ENCODE assay signal across 8 cellular contexts in the genomic region with DNA sequence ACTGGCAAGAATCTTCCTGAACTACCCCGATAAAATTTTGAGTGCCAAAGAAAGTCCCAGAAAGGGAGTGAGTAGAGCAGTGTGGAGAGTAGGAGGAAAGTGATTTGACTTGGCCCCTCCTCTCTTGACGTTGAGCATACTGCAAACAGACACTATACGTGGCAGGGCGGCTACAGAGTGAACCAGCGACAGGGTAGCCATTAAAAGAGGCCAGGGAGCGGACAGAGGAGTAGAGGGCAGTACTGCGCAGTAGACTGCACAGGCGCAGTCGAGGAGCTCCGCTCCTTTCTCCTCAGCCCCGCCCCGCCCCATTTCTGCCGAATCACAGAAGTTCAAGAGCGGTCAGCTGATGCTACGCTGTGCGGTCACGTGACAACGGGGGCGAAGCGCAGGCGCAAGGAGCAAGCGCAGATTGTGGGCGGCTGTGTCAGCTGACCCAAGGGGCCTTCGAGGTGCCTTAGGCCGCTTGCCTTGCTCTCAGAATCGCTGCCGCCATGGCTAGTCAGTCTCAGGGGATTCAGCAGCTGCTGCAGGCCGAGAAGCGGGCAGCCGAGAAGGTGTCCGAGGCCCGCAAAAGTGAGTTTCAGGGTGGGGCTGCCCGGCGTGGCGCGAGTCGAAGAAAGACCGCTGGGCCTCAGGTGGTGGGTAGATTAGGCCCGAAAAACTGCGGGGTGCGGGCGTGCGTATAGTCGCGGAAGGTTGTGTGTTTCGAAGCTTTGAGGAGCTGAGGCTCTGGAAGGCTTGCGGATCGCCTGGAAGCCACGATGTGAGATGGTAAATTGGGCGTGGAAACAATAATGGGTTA. TPM values are rescaled to one million over a fixed set of nuclear protein-coding genes. Genes with fewer than 3 reads are reported as not detected.
DNase-seq lines count a peak whose midpoint lies in the region; ATAC-seq and TF ChIP-seq lines count a peak whose summit lies in the region.

A gene with protein sequence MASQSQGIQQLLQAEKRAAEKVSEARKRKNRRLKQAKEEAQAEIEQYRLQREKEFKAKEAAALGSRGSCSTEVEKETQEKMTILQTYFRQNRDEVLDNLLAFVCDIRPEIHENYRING (plus strand): TSS at position 425 of the 805 bp plus-strand sequence. CDS start 70 bp downstream, at position 495.

- peak within 1 kb of the TSS; percentile 99 for H3K4me3 Mint-ChIP-seq in activated naive CD8-positive, alpha-beta T cell
- peak within 1 kb of the TSS; percentile 98 for H3K4me3 Mint-ChIP-seq in glutamatergic neuron (ENCODE audit: unreplicated experiment)

- peaks cover 45% of the 10 kb centered on the region for H3K4me1 Mint-ChIP-seq in activated naive CD8-positive, alpha-beta T cell (ENCODE audit: low read depth)
- peaks cover 27% of the 10 kb centered on the region for H3K4me1 Mint-ChIP-seq in glutamatergic neuron (ENCODE audit: low read depth, unreplicated experiment)

- H3K4me3 ChIP-seq in osteoblast (ENCODE audit: insufficient read depth, low read length) (peak within 1 kb of the TSS; percentile 96), thoracic aorta (peak within 1 kb of the TSS; percentile 93)

- peak within 1 kb of the TSS; percentile 97 for H3K27ac ChIP-seq in osteoblast (ENCODE audit: low read depth, low read length)
- H3K27ac ChIP-seq in thoracic aorta = peak within 1 kb of the TSS; percentile 84 to 93

- no peaks in the 10 kb centered on the region for H3K27me3 ChIP-seq in osteoblast (ENCODE audit: insufficient read depth, low read length)
- no peaks in the 10 kb centered on the region for H3K27me3 ChIP-seq in thoracic aorta (replicated peaks; ENCODE audit: insufficient read depth)

- TF ChIP-seq CTCF in GM10266 (IDR thresholded peaks at IDR 0.05; ENCODE audit: control insufficient read depth, insufficient read depth, low read depth, missing control alignments) (no peak), glutamatergic neuron (IDR thresholded peaks at IDR 0.05; ENCODE audit: partially characterized antibody, unreplicated experiment) (no peak), osteoblast (IDR thresholded peaks at IDR 0.05; ENCODE audit: extremely low read depth, low read depth, low read length) (no peak), thoracic aorta (IDR thresholded peaks at IDR 0.05) (no peak)

- peaks cover 43% of the 10 kb centered on the region for H4K20me1 ChIP-seq in osteoblast (ENCODE audit: insufficient read depth, low read length)

- peaks cover under 1% of the 10 kb centered on the region for H3K36me3 ChIP-seq in osteoblast (ENCODE audit: insufficient read depth, low read length)
- no peaks in the 10 kb centered on the region for H3K36me3 ChIP-seq in thoracic aorta

- DNase-seq in GM10266 (ENCODE audit: extremely low spot score) (peak; percentile 92), NCI-H1105 (lab: John Stamatoyannopoulos, UW) (peak; percentile 98), SKM-1 treated with dmso at 0.1 percent for 144 hours (lab: John Stamatoyannopoulos, UW; ENCODE audit: unreplicated experiment) (peak; percentile 72), glutamatergic neuron (peak; percentile 100), osteoblast (ENCODE audit: insufficient read length, low spot score, missing footprints) (peak; percentile 96), thoracic aorta (ENCODE audit: low spot score) (peak; percentile 100)

- H3K4me2 ChIP-seq in osteoblast (ENCODE audit: insufficient read depth, low read length) = peak within 1 kb of the TSS; percentile 95

- H3K9me3 ChIP-seq in osteoblast (ENCODE audit: low read depth, low read length) (no peaks in the 10 kb centered on the region), thoracic aorta (no peaks in the 10 kb centered on the region)

- H3K36me3 Mint-ChIP-seq in activated naive CD8-positive, alpha-beta T cell = peaks cover 13% of the 10 kb centered on the region
- H3K36me3 Mint-ChIP-seq in glutamatergic neuron (ENCODE audit: unreplicated experiment) = no peaks in the 10 kb centered on the region

- peaks cover 49% of the 10 kb centered on the region for H3K79me2 ChIP-seq in osteoblast (ENCODE audit: insufficient read depth, low read length)

- H3K27ac Mint-ChIP-seq in activated naive CD8-positive, alpha-beta T cell = peak within 1 kb of the TSS; percentile 100
- peak within 1 kb of the TSS; percentile 99 for H3K27ac Mint-ChIP-seq in glutamatergic neuron (ENCODE audit: unreplicated experiment)

- peaks cover 37% of the 10 kb centered on the region for H3K4me1 ChIP-seq in osteoblast (ENCODE audit: insufficient read depth, low read length)
- peaks cover 35 to 41% of the 10 kb centered on the region in 2 donors for H3K4me1 ChIP-seq in thoracic aorta (ENCODE audit: control insufficient read depth in 1 of 2, low read depth in 2 of 2)

- peak within 1 kb of the TSS; percentile 99 for H2AFZ ChIP-seq in osteoblast (ENCODE audit: low read length)

- ATAC-seq in HG02623 (IDR thresholded peaks at IDR 0.05; ENCODE audit: unreplicated experiment) = peak; percentile 92
- ATAC-seq in thoracic aorta (ENCODE audit: insufficient number of reproducible peaks, low FRiP score, low read depth) = peak; percentile 99

- H3K27me3 Mint-ChIP-seq in activated naive CD8-positive, alpha-beta T cell = no peaks in the 10 kb centered on the region
- peaks cover 13% of the 10 kb centered on the region for H3K27me3 Mint-ChIP-seq in glutamatergic neuron (ENCODE audit: unreplicated experiment)

- H3K9me3 Mint-ChIP-seq in activated naive CD8-positive, alpha-beta T cell (ENCODE audit: low read depth) = no peaks in the 10 kb centered on the region
- peaks cover 21% of the 10 kb centered on the region for H3K9me3 Mint-ChIP-seq in glutamatergic neuron (ENCODE audit: unreplicated experiment)

RNA-seq across cellular contexts. Expression of the gene that starts here (rescaled TPM):
- total RNA-seq in glutamatergic neuron (ENCODE audit: unreplicated experiment) = 156 TPM
- total RNA-seq in osteoblast = 89.6 and 98.8 TPM in 2 replicates
- 100 to 1,000 TPM; 109 to 153 TPM for total RNA-seq in thoracic aorta

Comparison
In these comparisons a context has a peak if more than half of its experiments do, and no peak if none do; other contexts are left out.
1. Peak in every context shown above with its lines: DNase-seq, ATAC-seq, H3K4me3 ChIP-seq and H3K27ac ChIP-seq.